In the genomic region with DNA sequence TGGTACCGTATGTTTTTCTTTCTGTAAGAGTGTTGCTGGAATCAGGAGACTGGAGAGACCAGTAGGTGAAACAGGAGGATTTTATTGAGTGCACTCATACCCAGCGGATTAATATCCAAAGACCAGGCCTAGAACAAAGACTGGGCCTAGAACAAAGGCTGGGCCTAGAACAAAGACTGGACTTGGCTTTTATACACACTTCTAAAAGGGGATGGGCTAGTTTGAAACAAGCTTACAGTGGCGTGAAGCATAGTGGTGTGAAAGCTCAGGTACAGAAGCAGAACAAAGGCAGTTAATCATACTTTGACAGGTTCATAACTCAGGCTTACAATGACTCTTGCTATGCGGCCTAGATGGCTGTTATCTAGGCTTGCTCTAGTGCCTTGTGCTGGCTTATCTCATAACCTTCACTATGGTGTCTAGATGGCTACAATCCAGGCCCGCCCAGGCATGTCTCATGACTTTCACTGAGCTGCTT, we compare ENCODE assay signal across 1 cellular context.
TF ChIP-seq lines count a peak whose summit lies in the region.

No MANE protein-coding gene starts in this region.

TF ChIP-seq in K562, 482 proteins besides CTCF, POLR2A, EP300 and RAD21 (continued from another document and continues in another):
- TF ChIP-seq TFE3 (CRISPR knock-in tag; IDR thresholded peaks at IDR 0.05) (no peak), OTX1 (CRISPR knock-in tag; IDR thresholded peaks at IDR 0.05) (no peak), RFX5 (IDR thresholded peaks at IDR 0.05; ENCODE audit: low read depth, low read length) (no peak), DACH1 (IDR thresholded peaks at IDR 0.05; ENCODE audit: partially characterized antibody) (no peak), XRCC5 (IDR thresholded peaks at IDR 0.05; ENCODE audit: low read depth, low read length) (peak; percentile 71; the same call in 1 of the 2 replicates), FUS (optimal IDR thresholded peaks at IDR 0.05; ENCODE audit: low read depth, low read length) (no peak), ZNF695 (CRISPR knock-in tag; IDR thresholded peaks at IDR 0.05) (no peak), RBM25 (IDR thresholded peaks at IDR 0.05; ENCODE audit: low read depth, low read length, severe bottlenecking) (peak; percentile 4), MED1 (CRISPR knock-in tag; IDR thresholded peaks at IDR 0.05; ENCODE audit: borderline replicate concordance) (no peak), HNRNPH1 (optimal IDR thresholded peaks at IDR 0.05; ENCODE audit: low read depth, low read length) (no peak), CC2D1A (IDR thresholded peaks at IDR 0.05) (peak; percentile 85), HMGXB4 (CRISPR knock-in tag; IDR thresholded peaks at IDR 0.05) (no peak), PHF21A (IDR thresholded peaks at IDR 0.05; ENCODE audit: borderline replicate concordance, low read depth) (0 out of 2 replicates have a peak, but pooled peaks have one; percentile 12), HOXB6 (CRISPR knock-in tag; IDR thresholded peaks at IDR 0.05; ENCODE audit: borderline replicate concordance) (no peak), ZKSCAN1 (IDR thresholded peaks at IDR 0.05; ENCODE audit: low read depth, low read length) (no peak; the same call in 1 of the 2 replicates), FOXP1 (CRISPR knock-in tag; IDR thresholded peaks at IDR 0.05) (no peak), MLLT1 (IDR thresholded peaks at IDR 0.05) (peak; percentile 82 to 88; a peak in 3 of 4 replicates), ZNF79 (CRISPR knock-in tag; IDR thresholded peaks at IDR 0.05; ENCODE audit: low read depth) (no peak), RFX1 (IDR thresholded peaks at IDR 0.05) (no peak), ARID3B (CRISPR knock-in tag; IDR thresholded peaks at IDR 0.05; ENCODE audit: borderline replicate concordance) (no peak), ZNF408 (CRISPR knock-in tag; IDR thresholded peaks at IDR 0.05; ENCODE audit: low read depth) (no peak), MIER1 (IDR thresholded peaks at IDR 0.05; ENCODE audit: low read depth) (peak; percentile 83), EZH2 (IDR thresholded peaks at IDR 0.05; ENCODE audit: borderline replicate concordance, low read depth, low read length) (no peak), HEY1 (CRISPR knock-in tag; IDR thresholded peaks at IDR 0.05; ENCODE audit: borderline replicate concordance) (no peak), RREB1 (CRISPR knock-in tag; IDR thresholded peaks at IDR 0.05) (no peak), TAF7 (tag; IDR thresholded peaks at IDR 0.05) (no peak), EGR1 (conservative IDR thresholded peaks at IDR 0.05) (0 out of 2 replicates have a peak, but pooled peaks have one; percentile 8), CBX5 (IDR thresholded peaks at IDR 0.05; ENCODE audit: borderline replicate concordance, low read depth) (peak; percentile 100), ZNF184 (CRISPR knock-in tag; IDR thresholded peaks at IDR 0.05) (no peak), EP400 (IDR thresholded peaks at IDR 0.05) (peak; percentile 46; the same call in 1 of the 2 replicates), MCM5 (IDR thresholded peaks at IDR 0.05; ENCODE audit: low read depth) (no peak), MCM3 (IDR thresholded peaks at IDR 0.05) (no peak), ZNF589 (CRISPR knock-in tag; IDR thresholded peaks at IDR 0.05; ENCODE audit: low read depth) (no peak), ZNF121 (CRISPR knock-in tag; conservative IDR thresholded peaks at IDR 0.05) (no peak), FOXM1 (IDR thresholded peaks at IDR 0.05; ENCODE audit: low read depth) (no peak), FOXM1 (CRISPR knock-in tag; IDR thresholded peaks at IDR 0.05; ENCODE audit: low read depth) (no peak), SUPT5H (IDR thresholded peaks at IDR 0.05) (no peak)
- TF ChIP-seq, protein P1, sequence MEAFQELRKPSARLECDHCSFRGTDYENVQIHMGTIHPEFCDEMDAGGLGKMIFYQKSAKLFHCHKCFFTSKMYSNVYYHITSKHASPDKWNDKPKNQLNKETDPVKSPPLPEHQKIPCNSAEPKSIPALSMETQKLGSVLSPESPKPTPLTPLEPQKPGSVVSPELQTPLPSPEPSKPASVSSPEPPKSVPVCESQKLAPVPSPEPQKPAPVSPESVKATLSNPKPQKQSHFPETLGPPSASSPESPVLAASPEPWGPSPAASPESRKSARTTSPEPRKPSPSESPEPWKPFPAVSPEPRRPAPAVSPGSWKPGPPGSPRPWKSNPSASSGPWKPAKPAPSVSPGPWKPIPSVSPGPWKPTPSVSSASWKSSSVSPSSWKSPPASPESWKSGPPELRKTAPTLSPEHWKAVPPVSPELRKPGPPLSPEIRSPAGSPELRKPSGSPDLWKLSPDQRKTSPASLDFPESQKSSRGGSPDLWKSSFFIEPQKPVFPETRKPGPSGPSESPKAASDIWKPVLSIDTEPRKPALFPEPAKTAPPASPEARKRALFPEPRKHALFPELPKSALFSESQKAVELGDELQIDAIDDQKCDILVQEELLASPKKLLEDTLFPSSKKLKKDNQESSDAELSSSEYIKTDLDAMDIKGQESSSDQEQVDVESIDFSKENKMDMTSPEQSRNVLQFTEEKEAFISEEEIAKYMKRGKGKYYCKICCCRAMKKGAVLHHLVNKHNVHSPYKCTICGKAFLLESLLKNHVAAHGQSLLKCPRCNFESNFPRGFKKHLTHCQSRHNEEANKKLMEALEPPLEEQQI (IDR thresholded peaks at IDR 0.05): peak; percentile 99
- TF ChIP-seq, protein P2, sequence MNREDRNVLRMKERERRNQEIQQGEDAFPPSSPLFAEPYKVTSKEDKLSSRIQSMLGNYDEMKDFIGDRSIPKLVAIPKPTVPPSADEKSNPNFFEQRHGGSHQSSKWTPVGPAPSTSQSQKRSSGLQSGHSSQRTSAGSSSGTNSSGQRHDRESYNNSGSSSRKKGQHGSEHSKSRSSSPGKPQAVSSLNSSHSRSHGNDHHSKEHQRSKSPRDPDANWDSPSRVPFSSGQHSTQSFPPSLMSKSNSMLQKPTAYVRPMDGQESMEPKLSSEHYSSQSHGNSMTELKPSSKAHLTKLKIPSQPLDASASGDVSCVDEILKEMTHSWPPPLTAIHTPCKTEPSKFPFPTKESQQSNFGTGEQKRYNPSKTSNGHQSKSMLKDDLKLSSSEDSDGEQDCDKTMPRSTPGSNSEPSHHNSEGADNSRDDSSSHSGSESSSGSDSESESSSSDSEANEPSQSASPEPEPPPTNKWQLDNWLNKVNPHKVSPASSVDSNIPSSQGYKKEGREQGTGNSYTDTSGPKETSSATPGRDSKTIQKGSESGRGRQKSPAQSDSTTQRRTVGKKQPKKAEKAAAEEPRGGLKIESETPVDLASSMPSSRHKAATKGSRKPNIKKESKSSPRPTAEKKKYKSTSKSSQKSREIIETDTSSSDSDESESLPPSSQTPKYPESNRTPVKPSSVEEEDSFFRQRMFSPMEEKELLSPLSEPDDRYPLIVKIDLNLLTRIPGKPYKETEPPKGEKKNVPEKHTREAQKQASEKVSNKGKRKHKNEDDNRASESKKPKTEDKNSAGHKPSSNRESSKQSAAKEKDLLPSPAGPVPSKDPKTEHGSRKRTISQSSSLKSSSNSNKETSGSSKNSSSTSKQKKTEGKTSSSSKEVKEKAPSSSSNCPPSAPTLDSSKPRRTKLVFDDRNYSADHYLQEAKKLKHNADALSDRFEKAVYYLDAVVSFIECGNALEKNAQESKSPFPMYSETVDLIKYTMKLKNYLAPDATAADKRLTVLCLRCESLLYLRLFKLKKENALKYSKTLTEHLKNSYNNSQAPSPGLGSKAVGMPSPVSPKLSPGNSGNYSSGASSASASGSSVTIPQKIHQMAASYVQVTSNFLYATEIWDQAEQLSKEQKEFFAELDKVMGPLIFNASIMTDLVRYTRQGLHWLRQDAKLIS (CRISPR knock-in tag; IDR thresholded peaks at IDR 0.05): 0 out of 2 replicates have a peak, but pooled peaks have one; percentile 29
- TF ChIP-seq, protein P3, sequence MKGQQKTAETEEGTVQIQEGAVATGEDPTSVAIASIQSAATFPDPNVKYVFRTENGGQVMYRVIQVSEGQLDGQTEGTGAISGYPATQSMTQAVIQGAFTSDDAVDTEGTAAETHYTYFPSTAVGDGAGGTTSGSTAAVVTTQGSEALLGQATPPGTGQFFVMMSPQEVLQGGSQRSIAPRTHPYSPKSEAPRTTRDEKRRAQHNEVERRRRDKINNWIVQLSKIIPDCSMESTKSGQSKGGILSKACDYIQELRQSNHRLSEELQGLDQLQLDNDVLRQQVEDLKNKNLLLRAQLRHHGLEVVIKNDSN (CRISPR knock-in tag; IDR thresholded peaks at IDR 0.05): no peak
